Comparison of ENCODE assay signal across 14 cellular contexts in genomic region chr5:125058185-125058826, GRCh38.
DNase-seq lines count a peak whose midpoint lies in the region; ATAC-seq, FAIRE-seq and TF ChIP-seq lines count a peak whose summit lies in the region.
"Had no signal": no experiment of that assay in that cellular context is flagged by ENCODE, and none has a peak within 500 bp of the region (broad histone marks: within the 10 kb centered on the region; RNA-seq: fewer than 3 reads in every experiment).

No MANE protein-coding gene starts in this region.

- DNase-seq in DMS79 (lab: John Stamatoyannopoulos, UW), result peak; percentile 4
- peak; percentile 61 for DNase-seq in NCI-H2029 (lab: John Stamatoyannopoulos, UW)
- no peak for DNase-seq in astrocyte (ENCODE audit: low read depth)
- no peak for DNase-seq in mesothelial cell of epicardium (ENCODE audit: low spot score in 2 of 2, unreplicated experiment in 2 of 2)
- no peak for DNase-seq in stimulated activated CD4-positive, alpha-beta T cell treated with anti-CD3 and anti-CD28 coated beads, Interleukin-2, amount 100 ng/mL, for 24 hours
- DNase-seq in naive thymus-derived CD4-positive, alpha-beta T cell, result no peak
- no peak for DNase-seq in AML-193 (lab: John Stamatoyannopoulos, UW)
- DNase-seq in activated T-cell treated with anti-CD3 and anti-CD28 coated beads for 4 hours, result no peak
- DNase-seq: activated CD4-positive, alpha-beta memory T cell treated with anti-CD3 and anti-CD28 coated beads, Interleukin-2, amount 10 ng/mL, durations not matched to agents 7 days and 5 days; heart right ventricle; naive thymus-derived CD8-positive, alpha-beta T cell; stimulated activated CD4-positive, alpha-beta T cell treated with anti-CD3 and anti-CD28 coated beads, Interleukin-4, amount 100 ng/mL, for 24 hours; upper lobe of left lung had no signal

- no peaks in the 10 kb centered on the region for H3K9me3 ChIP-seq in astrocyte (ENCODE audit: insufficient read depth, low read depth, low read length)
- no peaks in the 10 kb centered on the region for H3K9me3 ChIP-seq in naive thymus-derived CD4-positive, alpha-beta T cell (ENCODE audit: control insufficient read depth in 2 of 3, low read length in 3 of 3)
- H3K9me3 ChIP-seq: heart right ventricle, upper lobe of left lung had no signal

- H3K4me1 Mint-ChIP-seq in astrocyte (ENCODE audit: low read depth, unreplicated experiment), result peaks cover 20% of the 10 kb centered on the region
- peaks cover 50% of the 10 kb centered on the region for H3K4me1 Mint-ChIP-seq in mesothelial cell of epicardium
- no peaks in the 10 kb centered on the region for H3K4me1 Mint-ChIP-seq in naive thymus-derived CD4-positive, alpha-beta T cell
- H3K4me1 Mint-ChIP-seq: activated CD4-positive, alpha-beta memory T cell treated with anti-CD3 and anti-CD28 coated beads, Interleukin-2, amount 10 ng/mL, durations not matched to agents 7 days and 5 days had no signal

- FAIRE-seq in astrocyte (lab: Jason Lieb, UNC), result peak; percentile 45

- peak overlapping the region; percentile 31 for H3K4me2 ChIP-seq in astrocyte (ENCODE audit: low read length)

- H3K27me3 ChIP-seq in astrocyte (ENCODE audit: insufficient read depth, low read length), result no peaks in the 10 kb centered on the region
- H3K27me3 ChIP-seq in naive thymus-derived CD4-positive, alpha-beta T cell (ENCODE audit: control insufficient read depth in 2 of 2, insufficient read depth in 2 of 2, low read length in 2 of 2), result no peaks in the 10 kb centered on the region
- H3K27me3 ChIP-seq: upper lobe of left lung had no signal

- POLR2A ChIA-PET in naive thymus-derived CD4-positive, alpha-beta T cell (lab: Charles Lee), result no interaction called here

- H3K36me3 Mint-ChIP-seq in astrocyte (ENCODE audit: low read depth, unreplicated experiment) (no peaks in the 10 kb centered on the region), mesothelial cell of epicardium (no peaks in the 10 kb centered on the region)
- peaks cover 0 to 3% (median 0%) of the 10 kb centered on the region in 5 donors for H3K36me3 Mint-ChIP-seq in naive thymus-derived CD4-positive, alpha-beta T cell
- H3K36me3 Mint-ChIP-seq: naive thymus-derived CD8-positive, alpha-beta T cell had no signal

- no peak overlapping the region for H3K9ac ChIP-seq in astrocyte (ENCODE audit: low read length)

- no peak overlapping the region for H2AFZ ChIP-seq in astrocyte (ENCODE audit: low read depth, low read length)

- no peaks in the 10 kb centered on the region for H4K20me1 ChIP-seq in astrocyte (ENCODE audit: insufficient read depth, low read length)

- TF ChIP-seq CTCF in astrocyte (IDR thresholded peaks at IDR 0.05; ENCODE audit: insufficient read depth, low read depth, low read length), result no peak
- TF ChIP-seq CTCF in mesothelial cell of epicardium (IDR thresholded peaks at IDR 0.05; ENCODE audit: unreplicated experiment), result no peak

- CTCF ChIA-PET in naive thymus-derived CD4-positive, alpha-beta T cell (lab: Charles Lee), result no interaction called here

- no peak overlapping the region for H3K27ac ChIP-seq in astrocyte (ENCODE audit: low read depth, low read length)
- H3K27ac ChIP-seq in naive thymus-derived CD4-positive, alpha-beta T cell (ENCODE audit: low read depth, low read length), result no peak overlapping the region
- H3K27ac ChIP-seq: heart right ventricle, RWPE1, upper lobe of left lung had no signal

- ATAC-seq in naive thymus-derived CD4-positive, alpha-beta T cell, result no peak
- ATAC-seq: naive thymus-derived CD8-positive, alpha-beta T cell had no signal

- H3K4me1 ChIP-seq in astrocyte (ENCODE audit: insufficient read depth, low read length), result peaks cover 7% of the 10 kb centered on the region
- H3K4me1 ChIP-seq in naive thymus-derived CD4-positive, alpha-beta T cell (ENCODE audit: control insufficient read depth in 2 of 2, insufficient read depth in 2 of 2, low read length in 2 of 2), result no peaks in the 10 kb centered on the region

- no peak overlapping the region for H3K4me3 ChIP-seq in astrocyte (ENCODE audit: insufficient read depth, low read depth, low read length)
- no peak overlapping the region for H3K4me3 ChIP-seq in naive thymus-derived CD4-positive, alpha-beta T cell (ENCODE audit: low read length)
- H3K4me3 ChIP-seq: heart right ventricle, upper lobe of left lung had no signal

- H3K27ac Mint-ChIP-seq in astrocyte (ENCODE audit: unreplicated experiment), result peak overlapping the region; percentile 55
- peak overlapping the region; percentile 39 for H3K27ac Mint-ChIP-seq in mesothelial cell of epicardium
- H3K27ac Mint-ChIP-seq in naive thymus-derived CD4-positive, alpha-beta T cell, result no peak overlapping the region
- H3K27ac Mint-ChIP-seq: activated CD4-positive, alpha-beta memory T cell treated with anti-CD3 and anti-CD28 coated beads, Interleukin-2, amount 10 ng/mL, durations not matched to agents 7 days and 5 days; naive thymus-derived CD8-positive, alpha-beta T cell had no signal

- H3K79me2 ChIP-seq in astrocyte (ENCODE audit: insufficient read depth, low read length), result no peaks in the 10 kb centered on the region

- intact Hi-C loops in naive thymus-derived CD4-positive, alpha-beta T cell (cut with micrococcal nuclease), result no loop called here

- H3K36me3 ChIP-seq in astrocyte (ENCODE audit: insufficient read depth, low read length), result no peaks in the 10 kb centered on the region
- H3K36me3 ChIP-seq in naive thymus-derived CD4-positive, alpha-beta T cell (ENCODE audit: control insufficient read depth in 2 of 3, insufficient read depth in 3 of 3, low read length in 3 of 3), result no peaks in the 10 kb centered on the region
- H3K36me3 ChIP-seq: heart right ventricle, upper lobe of left lung had no signal

- H3K9me3 Mint-ChIP-seq in astrocyte (ENCODE audit: unreplicated experiment), result peaks cover 2% of the 10 kb centered on the region
- H3K9me3 Mint-ChIP-seq in mesothelial cell of epicardium, result no peaks in the 10 kb centered on the region
- peaks cover 0 to 7% (median under 1%) of the 10 kb centered on the region in 11 donors for H3K9me3 Mint-ChIP-seq in naive thymus-derived CD4-positive, alpha-beta T cell

- H3K4me3 Mint-ChIP-seq in astrocyte (ENCODE audit: unreplicated experiment) (no peak overlapping the region), mesothelial cell of epicardium (no peak overlapping the region)
- H3K4me3 Mint-ChIP-seq in naive thymus-derived CD4-positive, alpha-beta T cell, result no peak overlapping the region
- H3K4me3 Mint-ChIP-seq: activated CD4-positive, alpha-beta memory T cell treated with anti-CD3 and anti-CD28 coated beads, Interleukin-2, amount 10 ng/mL, durations not matched to agents 7 days and 5 days; naive thymus-derived CD8-positive, alpha-beta T cell had no signal

- H3K27me3 Mint-ChIP-seq in astrocyte (ENCODE audit: low read depth, unreplicated experiment) (no peaks in the 10 kb centered on the region), mesothelial cell of epicardium (ENCODE audit: low read depth) (no peaks in the 10 kb centered on the region)
- H3K27me3 Mint-ChIP-seq in naive thymus-derived CD4-positive, alpha-beta T cell, result no peaks in the 10 kb centered on the region
- H3K27me3 Mint-ChIP-seq: activated CD4-positive, alpha-beta memory T cell treated with anti-CD3 and anti-CD28 coated beads, Interleukin-2, amount 10 ng/mL, durations not matched to agents 7 days and 5 days had no signal

Comparison
In these comparisons a context has a peak if more than half of its experiments do, and no peak if none do; other contexts are left out.
1. DNase-seq: peak in DMS79 (single experiment) and NCI-H2029 (single experiment); none in astrocyte (single experiment), mesothelial cell of epicardium (0 of 2), stimulated activated CD4-positive, alpha-beta T cell treated with anti-CD3 and anti-CD28 coated beads, Interleukin-2, amount 100 ng/mL, for 24 hours (0 of 2), naive thymus-derived CD4-positive, alpha-beta T cell (0 of 9), AML-193 (0 of 2) and activated T-cell treated with anti-CD3 and anti-CD28 coated beads for 4 hours (single experiment).
2. H3K27ac Mint-ChIP-seq: peak in astrocyte (single experiment) and mesothelial cell of epicardium (single experiment); none in naive thymus-derived CD4-positive, alpha-beta T cell (0 of 9).